2 cellular contexts compared by ENCODE assay signal in genomic region chr6:116376149-116376548, GRCh38.
TF ChIP-seq lines count a peak whose summit lies in the region.

No MANE protein-coding gene starts in this region.

TF ChIP-seq in GM23338, 12 proteins besides CTCF, POLR2A, EP300 and RAD21:
- TF ChIP-seq EZH2phosphoT487 (IDR thresholded peaks at IDR 0.05; ENCODE audit: unreplicated experiment) (no peak), ZNF331 (CRISPR knock-in tag; IDR thresholded peaks at IDR 0.05; ENCODE audit: low read depth) (no peak), ZNF462 (CRISPR knock-in tag; IDR thresholded peaks at IDR 0.05) (no peak), EZH2 (IDR thresholded peaks at IDR 0.05; ENCODE audit: low read depth, unreplicated experiment) (no peak), STAT1 (IDR thresholded peaks at IDR 0.05; ENCODE audit: unreplicated experiment) (no peak), ETS1 (IDR thresholded peaks at IDR 0.05) (no peak), CREB1 (CRISPR knock-in tag; IDR thresholded peaks at IDR 0.05; ENCODE audit: low read depth) (no peak), POLR2AphosphoS5 (IDR thresholded peaks at IDR 0.05; ENCODE audit: low read depth) (no peak), NANOG (IDR thresholded peaks at IDR 0.05; ENCODE audit: borderline replicate concordance) (no peak)
TF ChIP-seq in GM23338: peak in this region for 0.

TF ChIP-seq in H1, 55 proteins besides CTCF, POLR2A, EP300 and RAD21:
- no peak for TF ChIP-seq HDAC6 (IDR thresholded peaks at IDR 0.05; ENCODE audit: low read depth, low read length)
- TF ChIP-seq EGR1 (IDR thresholded peaks at IDR 0.05; ENCODE audit: borderline replicate concordance, low read depth, low read length), result no peak
- no peak for TF ChIP-seq SP2 (IDR thresholded peaks at IDR 0.05; ENCODE audit: low read length)
- TF ChIP-seq CREB1 (IDR thresholded peaks at IDR 0.05), result no peak
- TF ChIP-seq ATF3 (IDR thresholded peaks at IDR 0.05; ENCODE audit: insufficient read depth, low read depth, low read length), result no peak
- TF ChIP-seq USF2 (IDR thresholded peaks at IDR 0.05; ENCODE audit: low read length), result no peak
- no peak for TF ChIP-seq CBX5 (IDR thresholded peaks at IDR 0.05; ENCODE audit: low read depth, low read length)
- TF ChIP-seq SRF (IDR thresholded peaks at IDR 0.05; ENCODE audit: low read depth, low read length), result no peak
- TF ChIP-seq TEAD4 (IDR thresholded peaks at IDR 0.05; ENCODE audit: low read depth, low read length), result no peak
- no peak for TF ChIP-seq E2F6 (IDR thresholded peaks at IDR 0.05)
- no peak for TF ChIP-seq RXRA (IDR thresholded peaks at IDR 0.05; ENCODE audit: insufficient read depth, low read depth, low read length)
- TF ChIP-seq CHD7 (IDR thresholded peaks at IDR 0.05; ENCODE audit: insufficient replicate concordance, low read length), result no peak
- no peak for TF ChIP-seq SP1 (IDR thresholded peaks at IDR 0.05; ENCODE audit: low read depth, low read length)
- no peak for TF ChIP-seq KDM4A (IDR thresholded peaks at IDR 0.05; ENCODE audit: low read depth, low read length, severe bottlenecking)
- no peak for TF ChIP-seq KDM5A (IDR thresholded peaks at IDR 0.05; ENCODE audit: low read length)
- TF ChIP-seq CHD1 (IDR thresholded peaks at IDR 0.05; ENCODE audit: low read depth, low read length), result no peak
- TF ChIP-seq ZNF274 (IDR thresholded peaks at IDR 0.05; ENCODE audit: borderline replicate concordance, extremely low read depth, low read length), result no peak
